8 cellular contexts compared by ENCODE assay signal in genomic region chr5:79235222-79235577, GRCh38. TPM values are rescaled to one million over a fixed set of nuclear protein-coding genes. Genes with fewer than 3 reads are reported as not detected.
A peak's percentile ranks its signal among the peaks of the same experiment; 100 is the strongest.
DNase-seq lines count a peak whose midpoint lies in the region; ATAC-seq and TF ChIP-seq lines count a peak whose summit lies in the region.

No MANE protein-coding gene starts in this region.

- no peaks in the 10 kb centered on the region for H3K27me3 ChIP-seq in BE2C
- H3K27me3 ChIP-seq in osteoblast (ENCODE audit: insufficient read depth, low read length): no peaks in the 10 kb centered on the region

- H3K4me2 ChIP-seq in osteoblast (ENCODE audit: insufficient read depth, low read length): peak overlapping the region; percentile 99

- no peaks in the 10 kb centered on the region for H3K9me3 ChIP-seq in BE2C
- H3K9me3 ChIP-seq in osteoblast (ENCODE audit: low read depth, low read length): no peaks in the 10 kb centered on the region

- ATAC-seq in GM21526 (IDR thresholded peaks at IDR 0.05; ENCODE audit: low FRiP score, unreplicated experiment): no peak

- H3K4me3 ChIP-seq in BE2C (ENCODE audit: low read depth, low read length) (peak overlapping the region; percentile 94), epithelial cell of esophagus (ENCODE audit: low read length) (peak overlapping the region; percentile 77), osteoblast (ENCODE audit: insufficient read depth, low read length) (peak overlapping the region; percentile 94)

- DNase-seq in BE2C: no peak
- DNase-seq in GM20000 (ENCODE audit: low spot score): peak; percentile 50
- peak; percentile 87 for DNase-seq in OCI-M1 (lab: John Stamatoyannopoulos, UW)
- DNase-seq in epithelial cell of esophagus (ENCODE audit: low read depth): peak; percentile 11
- DNase-seq in osteoblast (ENCODE audit: insufficient read length, low spot score, missing footprints): peak; percentile 83
- DNase-seq in stimulated activated CD4-positive, alpha-beta T cell treated with anti-CD3 and anti-CD28 coated beads, Interleukin-2, amount 100 ng/mL, for 48 hours: no peak
- DNase-seq in DMS114 treated with DMSO at 0.1 percent for 48 hours (lab: John Stamatoyannopoulos, UW; ENCODE audit: unreplicated experiment): no peak

- H4K20me1 ChIP-seq in osteoblast (ENCODE audit: insufficient read depth, low read length): peaks cover 15% of the 10 kb centered on the region

- H3K36me3 ChIP-seq in BE2C (no peaks in the 10 kb centered on the region), osteoblast (ENCODE audit: insufficient read depth, low read length) (no peaks in the 10 kb centered on the region)

- no peak for TF ChIP-seq CTCF in BE2C (IDR thresholded peaks at IDR 0.05; ENCODE audit: low read depth, low read length)
- TF ChIP-seq CTCF in GM20000 (IDR thresholded peaks at IDR 0.05; ENCODE audit: extremely low read depth, missing control alignments): no peak
- no peak for TF ChIP-seq CTCF in epithelial cell of esophagus (IDR thresholded peaks at IDR 0.05; ENCODE audit: insufficient read depth, low read depth, low read length, missing control alignments)
- no peak for TF ChIP-seq CTCF in osteoblast (IDR thresholded peaks at IDR 0.05; ENCODE audit: extremely low read depth, low read depth, low read length)

- H3K4me1 ChIP-seq in BE2C (no peaks in the 10 kb centered on the region; the same call in 1 of the 2 replicates), osteoblast (ENCODE audit: insufficient read depth, low read length) (peaks cover 18% of the 10 kb centered on the region)

- peak overlapping the region; percentile 61 for H3K27ac ChIP-seq in osteoblast (ENCODE audit: low read depth, low read length)

- H2AFZ ChIP-seq in osteoblast (ENCODE audit: low read length): peak overlapping the region; percentile 100

- H3K79me2 ChIP-seq in osteoblast (ENCODE audit: insufficient read depth, low read length): peaks cover 16% of the 10 kb centered on the region

RNA-seq across cellular contexts. Expression of gene JMY, which starts 0.7 kb away (rescaled TPM):
- 8.9 TPM for polyA plus RNA-seq in BE2C (2012; ENCODE audit: insufficient read depth, insufficient read length, low read depth)
- total RNA-seq in osteoblast: 30.4 and 30.8 TPM in 2 replicates

Comparison
In these comparisons a context has a peak if more than half of its experiments do, and no peak if none do; other contexts are left out.
1. DNase-seq: peak in GM20000 (single experiment), OCI-M1 (single experiment), epithelial cell of esophagus (single experiment) and osteoblast (single experiment); none in BE2C (single experiment), stimulated activated CD4-positive, alpha-beta T cell treated with anti-CD3 and anti-CD28 coated beads, Interleukin-2, amount 100 ng/mL, for 48 hours (0 of 2) and DMS114 treated with DMSO at 0.1 percent for 48 hours (single experiment).
2. Peak in every context shown above with its lines, with median percentiles within 50 percentile points of each other: H3K4me3 ChIP-seq.